In genomic region chr1:92994105-92994712, GRCh38 we compare ENCODE assay signal across 8 cellular contexts. TPM values are rescaled to one million over a fixed set of nuclear protein-coding genes. Genes with fewer than 3 reads are reported as not detected.
DNase-seq lines count a peak whose midpoint lies in the region; ATAC-seq and TF ChIP-seq lines count a peak whose summit lies in the region.

No MANE protein-coding gene starts in this region.

- peak in 1 of 3 donors; percentile 66 for TF ChIP-seq CTCF in lower leg skin (IDR thresholded peaks at IDR 0.05)

- 57 to 59% methylated on average over 5 of the region's 5 CpGs for WGBS in lower leg skin, 2 donors

- ATAC-seq in GM18858 (IDR thresholded peaks at IDR 0.05; ENCODE audit: unreplicated experiment) (peak; percentile 86), HG03342 (IDR thresholded peaks at IDR 0.05; ENCODE audit: unreplicated experiment) (peak; percentile 79)

- TF ChIP-seq POLR2A in lower leg skin (IDR thresholded peaks at IDR 0.05) = no peak

- DNase-seq in AG20443 (ENCODE audit: low spot score) (peak; percentile 70), NCI-H226 (peak; percentile 37), dedifferentiated amniotic fluid mesenchymal stem cell (ENCODE audit: extremely low spot score) (peak; percentile 85), lower leg skin (ENCODE audit: low spot score in 2 of 2) (peak; percentile 81 to 86)
- peak; percentile 73 for DNase-seq in activated CD4-positive, CD25-positive, alpha-beta regulatory T cell treated with anti-CD3 and anti-CD28 coated beads, Interleukin-2, amount 50 U/mL, for 16 hours (ENCODE audit: low read depth, low spot score)
- DNase-seq in stimulated activated CD8-positive, alpha-beta memory T cell treated with anti-CD3 and anti-CD28 coated beads, Interleukin-15, amount 100 ng/mL, for 1 hour (ENCODE audit: low read depth) = peak; percentile 49

- intact Hi-C loops in lower leg skin (cut with DNase I; ENCODE audit: low total_unique reads) = loop anchor here (2.0 kb wide), 1 partner anchor 135 kb away; no protein-coding TSS in a partner anchor

- H3K4me3 ChIP-seq in lower leg skin (ENCODE audit: low read depth, poor library complexity, severe bottlenecking) = no peak overlapping the region

RNA-seq across cellular contexts. Expression of gene DIPK1A, which starts 32.9 kb away (rescaled TPM):
- 1 to 10 TPM; 3.8 to 7.6 (median 6.7) TPM for total RNA-seq in lower leg skin
